In the genomic region with DNA sequence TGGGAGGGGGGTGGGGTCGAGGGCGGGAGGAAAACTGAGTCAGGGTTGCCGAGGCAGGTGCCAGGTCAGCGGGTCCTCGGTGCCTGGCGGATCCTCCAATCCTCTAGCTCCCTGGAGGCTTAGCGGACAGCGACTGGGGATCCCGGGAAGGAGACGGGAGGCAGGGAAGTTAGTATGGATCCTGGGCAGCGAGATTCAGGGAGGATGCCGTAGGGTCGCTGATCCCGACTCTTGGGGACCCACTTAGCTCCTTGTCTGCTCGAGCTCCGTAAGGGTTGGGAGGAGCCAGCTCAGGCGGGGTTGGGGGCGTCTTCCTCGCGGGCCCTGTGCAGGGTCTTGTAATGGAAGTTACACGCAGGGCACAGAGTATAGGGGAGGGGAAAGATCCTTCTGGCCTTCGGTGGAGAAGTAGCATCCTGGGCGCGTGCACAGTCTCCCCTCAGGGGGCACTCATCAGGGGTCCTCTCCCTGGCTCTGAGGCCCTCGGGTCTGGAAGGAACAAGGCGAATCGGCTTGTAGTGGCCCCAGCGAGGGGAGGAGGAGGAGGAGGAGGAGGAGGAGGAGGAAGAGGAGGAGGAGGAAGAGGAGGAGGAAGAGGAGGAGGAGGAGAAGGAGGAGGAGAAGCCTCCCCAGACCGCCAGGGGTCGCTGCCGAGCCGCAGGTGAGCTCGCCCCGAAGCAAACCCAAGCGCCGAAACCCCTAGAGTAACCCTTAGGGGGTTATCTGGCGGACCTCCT, we compare ENCODE assay signal across 8 cellular contexts. TPM values are rescaled to one million over a fixed set of nuclear protein-coding genes. Genes with fewer than 3 reads are reported as not detected.
DNase-seq lines count a peak whose midpoint lies in the region; ATAC-seq, FAIRE-seq and TF ChIP-seq lines count a peak whose summit lies in the region.

No MANE protein-coding gene starts in this region.

- no peak overlapping the region for H2AFZ ChIP-seq in keratinocyte (ENCODE audit: control insufficient read depth, low read length)

- no peaks in the 10 kb centered on the region for H4K20me1 ChIP-seq in keratinocyte (ENCODE audit: control insufficient read depth, extremely low read depth, insufficient read depth, low read length)

- peak overlapping the region; percentile 65; the same call in 1 of the 2 replicates for H3K27ac ChIP-seq in VCaP
- H3K27ac ChIP-seq in brain microvascular endothelial cell = no peak overlapping the region
- H3K27ac ChIP-seq in keratinocyte (ENCODE audit: control insufficient read depth, insufficient read depth, low read length) = no peak overlapping the region

- H3K4me3 ChIP-seq in brain microvascular endothelial cell (ENCODE audit: low read depth, low read length) = no peak overlapping the region
- peak overlapping the region in 2 of 3 experiments; percentile 48 to 52 for H3K4me3 ChIP-seq in keratinocyte (ENCODE audit: control insufficient read depth in 2 of 3, extremely low read depth in 1 of 3, insufficient read depth in 2 of 3, low read depth in 1 of 3, low read length in 3 of 3)

- ATAC-seq in HG03442 (IDR thresholded peaks at IDR 0.05; ENCODE audit: unreplicated experiment) = no peak
- ATAC-seq in HG03460 (IDR thresholded peaks at IDR 0.05; ENCODE audit: unreplicated experiment) = no peak

- dilution Hi-C loops in keratinocyte (cut with MboI; ENCODE audit: extremely low pct_ligation_motif_present, low sequenced_read_pairs) = no loop called here

- TF ChIP-seq CTCF in VCaP (conservative IDR thresholded peaks at IDR 0.05) (peak; percentile 80), brain microvascular endothelial cell (IDR thresholded peaks at IDR 0.05; ENCODE audit: low read depth, low read length, missing control alignments) (peak; percentile 85), keratinocyte (optimal IDR thresholded peaks at IDR 0.05 in 1 of 3, IDR thresholded peaks at IDR 0.05 in 1 of 3, conservative IDR thresholded peaks at IDR 0.05 in 1 of 3; ENCODE audit: extremely low read depth in 1 of 3, insufficient read depth in 2 of 3, low read length in 3 of 3) (peak; percentile 57 to 94 (median 76))

- H3K79me2 ChIP-seq in keratinocyte (ENCODE audit: control insufficient read depth, insufficient read depth, low read length) = no peaks in the 10 kb centered on the region

- peaks cover 17% of the 10 kb centered on the region for H3K27me3 ChIP-seq in brain microvascular endothelial cell (replicated peaks)
- peaks cover 23% of the 10 kb centered on the region for H3K27me3 ChIP-seq in keratinocyte (ENCODE audit: control insufficient read depth, extremely low read depth, insufficient read depth, low read length)

- H3K4me1 ChIP-seq in keratinocyte (ENCODE audit: control insufficient read depth, extremely low read depth, insufficient read depth, low read length) = peaks cover 3% of the 10 kb centered on the region

- peak overlapping the region; percentile 65 for H3K4me2 ChIP-seq in keratinocyte (ENCODE audit: control insufficient read depth, extremely low read depth, insufficient read depth, low read depth, low read length)

- FAIRE-seq in keratinocyte (lab: Jason Lieb, UNC) = no peak

- DNase-seq in G401 (ENCODE audit: low spot score) (peak; percentile 79), NAMALWA (ENCODE audit: low spot score) (peak; percentile 81), brain microvascular endothelial cell (no peak), keratinocyte (ENCODE audit: low read depth, low spot score) (no peak)
- DNase-seq in stimulated activated CD4-positive, alpha-beta T cell treated with anti-CD3 and anti-CD28 coated beads, Interleukin-2, amount 100 ng/mL, for 4 hours (ENCODE audit: low read depth) = peak; percentile 65

- H3K36me3 ChIP-seq in brain microvascular endothelial cell (replicated peaks) (no peaks in the 10 kb centered on the region), keratinocyte (ENCODE audit: control insufficient read depth in 2 of 2, extremely low read depth in 1 of 2, insufficient read depth in 2 of 2, low read length in 2 of 2) (no peaks in the 10 kb centered on the region)

- in situ Hi-C loops in G401 (cut with HindIII; ENCODE audit: low sequenced_read_pairs) (no loop called here), brain microvascular endothelial cell (cut with HindIII; ENCODE audit: low pct_ligation_motif_present, low sequenced_read_pairs) (no loop called here)

- H3K9ac ChIP-seq in keratinocyte (ENCODE audit: control insufficient read depth, extremely low read depth, insufficient read depth, low read length) = no peak overlapping the region

- no peaks in the 10 kb centered on the region for H3K9me1 ChIP-seq in keratinocyte (ENCODE audit: control insufficient read depth, extremely low read depth, insufficient read depth, low read length)

- H3K9me3 ChIP-seq in keratinocyte (ENCODE audit: control insufficient read depth, low read depth, low read length) = no peaks in the 10 kb centered on the region

RNA-seq across cellular contexts. Expression of a gene that starts 6.4 kb away (rescaled TPM):
- total RNA-seq in G401 (2014; rRNA removed; shearing (Covaris generic)) = 0.03 and 0.43 TPM in 2 replicates
- 0.42 to 1.0 TPM in 2 of 3 replicates, not detected in the other for polyA plus RNA-seq in keratinocyte
- polyA plus RNA-seq in keratinocyte (2011; ENCODE audit: low read depth) = not detected
- 1.2 and 1.7 TPM in 2 replicates for polyA plus RNA-seq in keratinocyte (2011; cell fraction: cytosol; rRNA removed)
- 0.27 and 0.84 TPM in 2 replicates for polyA plus RNA-seq in keratinocyte (2011; cell fraction: nucleus; rRNA removed)
- 2.0 TPM in 1 of 2 replicates, not detected in the other for polyA plus RNA-seq in keratinocyte (2012; ENCODE audit: low replicate concordance)
- 0.29 TPM in 1 of 3 replicates, not detected in the others for polyA minus RNA-seq in keratinocyte
- polyA minus RNA-seq in keratinocyte (2011; cell fraction: cytosol; rRNA and poly(A)+ RNA removed) = not detected
- 0.93 TPM in 1 of 2 replicates, not detected in the other for polyA minus RNA-seq in keratinocyte (2011; cell fraction: nucleus; rRNA and poly(A)+ RNA removed)

RNA-seq across cellular contexts. Expression of a gene that starts 13.9 kb away (rescaled TPM):
- not detected in 2 replicates for total RNA-seq in G401 (2014; rRNA removed; shearing (Covaris generic))
- polyA plus RNA-seq in keratinocyte = 0.18 to 1.1 TPM (median 0.68 TPM) in 3 replicates
- polyA plus RNA-seq in keratinocyte (2011; ENCODE audit: low read depth) = 0.19 TPM
- 0.11 and 0.26 TPM in 2 replicates for polyA plus RNA-seq in keratinocyte (2011; cell fraction: cytosol; rRNA removed)
- polyA plus RNA-seq in keratinocyte (2011; cell fraction: nucleus; rRNA removed) = 0.75 and 1.3 TPM in 2 replicates
- polyA plus RNA-seq in keratinocyte (2012; ENCODE audit: low replicate concordance) = 0.30 and 3.1 TPM in 2 replicates
- polyA minus RNA-seq in keratinocyte = 0.06 to 1.7 TPM (median 0.40 TPM) in 3 replicates
- 1.2 TPM for polyA minus RNA-seq in keratinocyte (2011; cell fraction: cytosol; rRNA and poly(A)+ RNA removed)
- polyA minus RNA-seq in keratinocyte (2011; cell fraction: nucleus; rRNA and poly(A)+ RNA removed) = 0.85 and 1.4 TPM in 2 replicates

RNA-seq across cellular contexts. Expression of a gene that starts 50.6 kb away (rescaled TPM):
- total RNA-seq in G401 (2014; rRNA removed; shearing (Covaris generic)) = 7.2 and 11.1 TPM in 2 replicates
- 5.8 to 9.1 TPM (median 6.8 TPM) in 3 replicates for polyA plus RNA-seq in keratinocyte
- 2.8 TPM for polyA plus RNA-seq in keratinocyte (2011; ENCODE audit: low read depth)
- polyA plus RNA-seq in keratinocyte (2011; cell fraction: cytosol; rRNA removed) = 3.7 and 6.4 TPM in 2 replicates
- 25.7 and 32.3 TPM in 2 replicates for polyA plus RNA-seq in keratinocyte (2011; cell fraction: nucleus; rRNA removed)
- 10.8 and 11.8 TPM in 2 replicates for polyA plus RNA-seq in keratinocyte (2012; ENCODE audit: low replicate concordance)
- 11.4 to 39.2 TPM (median 18.8 TPM) in 3 replicates for polyA minus RNA-seq in keratinocyte
- 7.9 TPM for polyA minus RNA-seq in keratinocyte (2011; cell fraction: cytosol; rRNA and poly(A)+ RNA removed)
- 20.3 and 26.6 TPM in 2 replicates for polyA minus RNA-seq in keratinocyte (2011; cell fraction: nucleus; rRNA and poly(A)+ RNA removed)

Comparison
In these comparisons a context has a peak if more than half of its experiments do, and no peak if none do; other contexts are left out.
1. DNase-seq: peak in G401 (single experiment), NAMALWA (single experiment) and stimulated activated CD4-positive, alpha-beta T cell treated with anti-CD3 and anti-CD28 coated beads, Interleukin-2, amount 100 ng/mL, for 4 hours (single experiment); none in brain microvascular endothelial cell (single experiment) and keratinocyte (single experiment).
2. Peak in every context shown above with its lines, with median percentiles within 50 percentile points of each other: CTCF ChIP-seq.